Comparison of ENCODE assay signal across 8 cellular contexts in genomic region chr2:144456680-144457079, GRCh38.
DNase-seq lines count a peak whose midpoint lies in the region; ATAC-seq and TF ChIP-seq lines count a peak whose summit lies in the region.

No MANE protein-coding gene starts in this region.

- H4K20me1 ChIP-seq in OCI-LY1 (ENCODE audit: insufficient read depth, low read length) = no peaks in the 10 kb centered on the region

- peak overlapping the region; percentile 40; the same call in 1 of the 2 replicates for H3K9ac ChIP-seq in OCI-LY1 (ENCODE audit: low read length)

- H3K36me3 ChIP-seq in ACC112 (ENCODE audit: insufficient read depth, low read length) (no peaks in the 10 kb centered on the region), OCI-LY1 (ENCODE audit: insufficient read depth, low read length) (no peaks in the 10 kb centered on the region)

- H3K4me2 ChIP-seq in OCI-LY1 (ENCODE audit: low read length) = peak overlapping the region; percentile 72

- ATAC-seq in GM19438 (IDR thresholded peaks at IDR 0.05; ENCODE audit: low read depth, unreplicated experiment) = peak; percentile 67

- H3K9me3 ChIP-seq in OCI-LY1 (ENCODE audit: low read length) = no peaks in the 10 kb centered on the region

- H3F3A ChIP-seq in OCI-LY1 (ENCODE audit: insufficient read depth, low read length) = 0 out of 2 replicates have a peak, but pooled peaks cover 4% of the 10 kb centered on the region

- DNase-seq in fibroblast of the aortic adventitia (ENCODE audit: low read depth) = peak; percentile 90
- DNase-seq in skeletal muscle cell (ENCODE audit: low read depth) = peak; percentile 71
- no peak for DNase-seq in NCI-H2227 (lab: John Stamatoyannopoulos, UW; ENCODE audit: unreplicated experiment)
- no peak for DNase-seq in activated CD4-positive, alpha-beta T cell treated with anti-CD3 and anti-CD28 coated beads, Interleukin-2, amount 50 U/mL, for 1 hour
- no peak for DNase-seq in cerebellar cortex (ENCODE audit: low spot score)

- peak; percentile 22; the same call in 1 of the 2 replicates for TF ChIP-seq CTCF in OCI-LY1 (IDR thresholded peaks at IDR 0.05; ENCODE audit: low read length)
- no peak for TF ChIP-seq CTCF in fibroblast of the aortic adventitia (IDR thresholded peaks at IDR 0.05; ENCODE audit: insufficient read depth, low read length)

- H3K79me2 ChIP-seq in ACC112 (ENCODE audit: control insufficient read depth, insufficient read depth, low read length, unreplicated experiment) (peaks cover 86% of the 10 kb centered on the region), OCI-LY1 (ENCODE audit: insufficient read depth, low read length) (peaks cover 24% of the 10 kb centered on the region)

- H3K27me3 ChIP-seq in ACC112 (ENCODE audit: insufficient read depth, low read length) = no peaks in the 10 kb centered on the region
- H3K27me3 ChIP-seq in OCI-LY1 (ENCODE audit: insufficient read depth, low read length) = no peaks in the 10 kb centered on the region

- H3K4me3 ChIP-seq in ACC112 (ENCODE audit: low read depth, low read length) = no peak overlapping the region
- H3K4me3 ChIP-seq in OCI-LY1 (ENCODE audit: low read depth, low read length, poor library complexity, severe bottlenecking) = peak overlapping the region; percentile 8
- no peak overlapping the region for H3K4me3 ChIP-seq in fibroblast of the aortic adventitia (ENCODE audit: low read depth, low read length)
- no peak overlapping the region for H3K4me3 ChIP-seq in skeletal muscle cell (ENCODE audit: low read depth, low read length)

- H2AFZ ChIP-seq in ACC112 (ENCODE audit: low read length, unreplicated experiment) (no peak overlapping the region), OCI-LY1 (ENCODE audit: low read length) (no peak overlapping the region)

- H3K27ac ChIP-seq in ACC112 (ENCODE audit: low read depth, low read length) (peak overlapping the region; percentile 97), OCI-LY1 (ENCODE audit: low read depth, low read length, poor library complexity, severe bottlenecking) (peak overlapping the region; percentile 81)

- no peaks in the 10 kb centered on the region for H3K9me2 ChIP-seq in OCI-LY1 (ENCODE audit: low read depth, low read length)

- H3K4me1 ChIP-seq in ACC112 (ENCODE audit: control insufficient read depth, insufficient read depth, low read length, unreplicated experiment) (peaks cover 90% of the 10 kb centered on the region), OCI-LY1 (ENCODE audit: insufficient read depth, low read length, severe bottlenecking) (peaks cover 100% of the 10 kb centered on the region)

Comparison
In these comparisons a context has a peak if more than half of its experiments do, and no peak if none do; other contexts are left out.
1. DNase-seq: peak in fibroblast of the aortic adventitia (single experiment) and skeletal muscle cell (single experiment); none in NCI-H2227 (single experiment), activated CD4-positive, alpha-beta T cell treated with anti-CD3 and anti-CD28 coated beads, Interleukin-2, amount 50 U/mL, for 1 hour (single experiment) and cerebellar cortex (single experiment).